Comparison of ENCODE assay signal across 9 cellular contexts in genomic region chr10:128211064-128211504, GRCh38.
DNase-seq lines count a peak whose midpoint lies in the region; ATAC-seq and TF ChIP-seq lines count a peak whose summit lies in the region.
"Had no signal": no experiment of that assay in that cellular context is flagged by ENCODE, and none has a peak within 500 bp of the region (broad histone marks: within the 10 kb centered on the region; RNA-seq: fewer than 3 reads in every experiment).

No MANE protein-coding gene starts in this region.

- peak overlapping the region in 2 of 5 donors; percentile 65 to 83 for H3K9ac ChIP-seq in subcutaneous abdominal adipose tissue (ENCODE audit: low read length in 5 of 5)

- no peaks in the 10 kb centered on the region for H3K27me3 ChIP-seq in subcutaneous abdominal adipose tissue (ENCODE audit: control insufficient read depth in 5 of 5, insufficient read depth in 4 of 5, low read length in 5 of 5)

- H3K9me3 Mint-ChIP-seq in activated CD4-positive, alpha-beta memory T cell treated with anti-CD3 and anti-CD28 coated beads, Interleukin-2, amount 10 ng/mL, durations not matched to agents 7 days and 5 days, result no peaks in the 10 kb centered on the region
- H3K9me3 Mint-ChIP-seq in activated CD4-positive, alpha-beta memory T cell treated with anti-CD3 and anti-CD28 coated beads for 36 hours, result no peaks in the 10 kb centered on the region
- no peaks in the 10 kb centered on the region for H3K9me3 Mint-ChIP-seq in activated CD8-positive, alpha-beta T cell treated with anti-CD3 and anti-CD28 coated beads for 36 hours

- H3K36me3 ChIP-seq in subcutaneous abdominal adipose tissue (ENCODE audit: control insufficient read depth in 5 of 5, insufficient read depth in 5 of 5, low read length in 5 of 5), result no peaks in the 10 kb centered on the region

- peaks cover 0 to 21% (median 16%) of the 10 kb centered on the region in 5 donors for H3K4me1 ChIP-seq in subcutaneous abdominal adipose tissue (ENCODE audit: control insufficient read depth in 5 of 5, insufficient read depth in 5 of 5, low read length in 5 of 5)

- H3K9me3 ChIP-seq in subcutaneous abdominal adipose tissue (ENCODE audit: control insufficient read depth in 5 of 5, low read length in 5 of 5), result no peaks in the 10 kb centered on the region

- H3K36me3 Mint-ChIP-seq in activated CD4-positive, alpha-beta memory T cell treated with anti-CD3 and anti-CD28 coated beads, Interleukin-2, amount 10 ng/mL, durations not matched to agents 7 days and 5 days (ENCODE audit: low read depth), result no peaks in the 10 kb centered on the region
- H3K36me3 Mint-ChIP-seq in activated CD4-positive, alpha-beta memory T cell treated with anti-CD3 and anti-CD28 coated beads for 36 hours, result no peaks in the 10 kb centered on the region
- no peaks in the 10 kb centered on the region for H3K36me3 Mint-ChIP-seq in activated CD8-positive, alpha-beta T cell treated with anti-CD3 and anti-CD28 coated beads for 36 hours (ENCODE audit: low read depth)

- ATAC-seq in activated CD8-positive, alpha-beta T cell treated with anti-CD3 and anti-CD28 coated beads for 36 hours, result no peak

- peak overlapping the region in 3 of 5 donors; percentile 71 to 85 (median 82) for H3K4me3 ChIP-seq in subcutaneous abdominal adipose tissue (ENCODE audit: low read depth in 1 of 5, low read length in 5 of 5)
- H3K4me3 ChIP-seq: PC-9 had no signal

- H3K27me3 Mint-ChIP-seq in activated CD4-positive, alpha-beta memory T cell treated with anti-CD3 and anti-CD28 coated beads, Interleukin-2, amount 10 ng/mL, durations not matched to agents 7 days and 5 days, result peaks cover 2% of the 10 kb centered on the region
- H3K27me3 Mint-ChIP-seq in activated CD4-positive, alpha-beta memory T cell treated with anti-CD3 and anti-CD28 coated beads for 36 hours, result no peaks in the 10 kb centered on the region
- no peaks in the 10 kb centered on the region for H3K27me3 Mint-ChIP-seq in activated CD8-positive, alpha-beta T cell treated with anti-CD3 and anti-CD28 coated beads for 36 hours

- H3K27ac Mint-ChIP-seq in activated CD4-positive, alpha-beta memory T cell treated with anti-CD3 and anti-CD28 coated beads, Interleukin-2, amount 10 ng/mL, durations not matched to agents 7 days and 5 days, result no peak overlapping the region
- H3K27ac Mint-ChIP-seq in activated CD4-positive, alpha-beta memory T cell treated with anti-CD3 and anti-CD28 coated beads for 36 hours, result no peak overlapping the region
- H3K27ac Mint-ChIP-seq in activated CD8-positive, alpha-beta T cell treated with anti-CD3 and anti-CD28 coated beads for 36 hours, result no peak overlapping the region

- CTCF ChIA-PET in activated CD4-positive, alpha-beta memory T cell treated with anti-CD3 and anti-CD28 coated beads, Interleukin-2, amount 10 ng/mL, durations not matched to agents 7 days and 5 days (lab: Charles Lee), result interaction anchor here (1.0 to 7.2 kb wide), 15 partner anchors 9 to 147 kb away, joined by 3 to 205 read pairs (median 4); no protein-coding TSS in a partner anchor
- CTCF ChIA-PET in activated CD4-positive, alpha-beta memory T cell treated with anti-CD3 and anti-CD28 coated beads for 36 hours (lab: Charles Lee), result interaction anchor here (0.6 to 6.2 kb wide), 18 partner anchors 8 to 176 kb away, joined by 3 to 83 read pairs (median 6); no protein-coding TSS in a partner anchor
- CTCF ChIA-PET in activated CD8-positive, alpha-beta T cell treated with anti-CD3 and anti-CD28 coated beads for 36 hours (lab: Charles Lee), result interaction anchor here (0.9 to 5.7 kb wide), 20 partner anchors 11 to 163 kb away, joined by 3 to 65 read pairs (median 6); no protein-coding TSS in a partner anchor

- POLR2A ChIA-PET in activated CD4-positive, alpha-beta memory T cell treated with anti-CD3 and anti-CD28 coated beads, Interleukin-2, amount 10 ng/mL, durations not matched to agents 7 days and 5 days (lab: Charles Lee), result interaction anchor here (1.3 to 3.8 kb wide), 3 partner anchors 30 to 85 kb away, joined by 4 to 21 read pairs (median 5); partner anchors contain the start of gene MKI67
- POLR2A ChIA-PET in activated CD4-positive, alpha-beta memory T cell treated with anti-CD3 and anti-CD28 coated beads for 36 hours (lab: Charles Lee), result interaction anchor here (1.4 to 1.7 kb wide), 2 partner anchors 30 to 85 kb away, joined by 3 to 4 read pairs; partner anchors contain the start of gene MKI67
- POLR2A ChIA-PET in activated CD8-positive, alpha-beta T cell treated with anti-CD3 and anti-CD28 coated beads for 36 hours (lab: Charles Lee), result interaction anchor here (1.4 kb wide), 1 partner anchor 85 kb away, joined by 3 read pairs; the partner anchor contains the start of gene MKI67

- peaks cover 20% of the 10 kb centered on the region for H3K4me1 Mint-ChIP-seq in activated CD4-positive, alpha-beta memory T cell treated with anti-CD3 and anti-CD28 coated beads, Interleukin-2, amount 10 ng/mL, durations not matched to agents 7 days and 5 days
- peaks cover 9% of the 10 kb centered on the region for H3K4me1 Mint-ChIP-seq in activated CD4-positive, alpha-beta memory T cell treated with anti-CD3 and anti-CD28 coated beads for 36 hours (ENCODE audit: low read depth)
- H3K4me1 Mint-ChIP-seq in activated CD8-positive, alpha-beta T cell treated with anti-CD3 and anti-CD28 coated beads for 36 hours (ENCODE audit: low read depth), result peaks cover 9% of the 10 kb centered on the region

- intact Hi-C loops in activated CD4-positive, alpha-beta memory T cell treated with anti-CD3 and anti-CD28 coated beads for 36 hours (cut with micrococcal nuclease), result loop anchor here (5.0 kb wide), 2 partner anchors 124 to 1761 kb away; no protein-coding TSS in a partner anchor
- intact Hi-C loops in activated CD8-positive, alpha-beta T cell treated with anti-CD3 and anti-CD28 coated beads for 36 hours (cut with micrococcal nuclease), result no loop called here

- TF ChIP-seq CTCF in activated CD8-positive, alpha-beta T cell treated with anti-CD3 and anti-CD28 coated beads for 36 hours (IDR thresholded peaks at IDR 0.05), result no peak

- no peak overlapping the region for H3K27ac ChIP-seq in subcutaneous abdominal adipose tissue (ENCODE audit: low read depth, low read length)
- H3K27ac ChIP-seq: PC-9 had no signal

- peak overlapping the region; percentile 47 for H3K4me3 Mint-ChIP-seq in activated CD4-positive, alpha-beta memory T cell treated with anti-CD3 and anti-CD28 coated beads, Interleukin-2, amount 10 ng/mL, durations not matched to agents 7 days and 5 days
- no peak overlapping the region for H3K4me3 Mint-ChIP-seq in activated CD4-positive, alpha-beta memory T cell treated with anti-CD3 and anti-CD28 coated beads for 36 hours
- H3K4me3 Mint-ChIP-seq in activated CD8-positive, alpha-beta T cell treated with anti-CD3 and anti-CD28 coated beads for 36 hours, result peak overlapping the region; percentile 45

- no peak for DNase-seq in activated CD4-positive, alpha-beta memory T cell treated with anti-CD3 and anti-CD28 coated beads, Interleukin-2, amount 10 ng/mL, durations not matched to agents 7 days and 5 days
- no peak for DNase-seq in activated CD4-positive, alpha-beta memory T cell treated with anti-CD3 and anti-CD28 coated beads for 36 hours
- no peak for DNase-seq in activated CD8-positive, alpha-beta T cell treated with anti-CD3 and anti-CD28 coated beads for 36 hours
- peak; percentile 41 for DNase-seq in iPS-NIHi11 (ENCODE audit: low spot score)
- no peak for DNase-seq in stimulated activated CD4-positive, alpha-beta T cell treated with anti-CD3 and anti-CD28 coated beads, Interleukin-4, amount 100 ng/mL, for 4 hours
- DNase-seq in NOMO-1 treated with DMSO at 0.1 percent for 48 hours (lab: John Stamatoyannopoulos, UW; ENCODE audit: unreplicated experiment), result no peak
- DNase-seq in glomerular visceral epithelial cell (ENCODE audit: extremely low spot score), result no peak
- DNase-seq: PC-9 had no signal
